In the genomic region with DNA sequence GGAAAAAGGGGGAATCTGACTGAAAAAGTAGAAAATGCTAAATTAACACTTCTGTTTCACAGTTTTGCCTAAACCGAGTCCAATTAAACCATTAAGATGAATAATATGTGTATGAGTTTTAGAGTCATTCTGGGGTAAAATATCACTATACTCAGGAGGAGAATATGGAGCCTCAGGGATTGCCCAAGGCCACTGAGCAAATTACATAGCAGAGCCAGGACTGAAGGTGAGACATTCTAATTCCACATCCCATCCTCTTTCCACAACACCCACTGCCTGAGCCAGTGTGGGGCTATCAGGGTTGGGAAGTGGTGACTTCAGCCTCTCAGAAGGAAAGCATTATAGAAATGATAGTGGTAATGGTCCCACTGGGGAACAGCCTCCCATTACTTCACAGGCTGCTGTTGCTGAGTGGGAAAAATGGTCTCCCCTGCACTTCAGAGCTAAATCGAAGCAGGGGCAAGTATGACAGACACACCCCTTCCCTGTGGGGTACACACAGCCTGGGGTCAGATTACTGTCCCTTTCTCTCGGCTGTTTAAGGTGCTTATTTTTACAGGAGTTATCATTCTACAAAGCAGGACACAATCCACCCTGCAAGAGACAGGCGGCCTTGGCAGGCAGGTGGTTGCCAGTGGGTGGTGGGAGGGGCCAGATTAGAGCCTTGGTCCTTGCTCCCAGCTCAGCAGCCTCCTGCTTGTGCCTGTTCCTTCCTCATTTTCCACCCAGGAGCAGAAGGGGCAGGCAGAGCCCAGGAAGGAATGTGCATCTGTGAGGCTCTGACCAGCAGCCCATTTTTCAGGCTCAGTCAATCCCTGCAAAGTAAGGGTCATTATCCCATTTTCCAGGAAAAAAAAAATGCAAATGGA, we compare ENCODE assay signal across 14 cellular contexts. TPM values are rescaled to one million over a fixed set of nuclear protein-coding genes. Genes with fewer than 3 reads are reported as not detected.
A peak's percentile ranks its signal among the peaks of the same experiment; 100 is the strongest.
DNase-seq lines count a peak whose midpoint lies in the region; TF ChIP-seq lines count a peak whose summit lies in the region.
"Had no signal": no experiment of that assay in that cellular context is flagged by ENCODE, and none has a peak within 500 bp of the region (broad histone marks: within the 10 kb centered on the region; RNA-seq: fewer than 3 reads in every experiment).

No MANE protein-coding gene starts in this region.

- TF ChIP-seq CTCF in sigmoid colon (IDR thresholded peaks at IDR 0.05) (no peak), right atrium auricular region (IDR thresholded peaks at IDR 0.05) (no peak)

- H3K27me3 ChIP-seq in Karpas-422 (ENCODE audit: low read length), result no peaks in the 10 kb centered on the region
- H3K27me3 ChIP-seq in sigmoid colon, result no peaks in the 10 kb centered on the region
- H3K27me3 ChIP-seq in right atrium auricular region, result no peaks in the 10 kb centered on the region
- H3K27me3 ChIP-seq: ovary had no signal

- H3K4me2 ChIP-seq in Karpas-422 (ENCODE audit: low read depth, low read length, poor library complexity, severe bottlenecking), result peak overlapping the region; percentile 59

- H3K9ac ChIP-seq in Karpas-422 (ENCODE audit: low read length), result no peak overlapping the region

- intact Hi-C loops in sigmoid colon (cut with DNase I), result no loop called here

- H3K27ac ChIP-seq in Karpas-422 (ENCODE audit: low read length), result no peak overlapping the region
- no peak overlapping the region for H3K27ac ChIP-seq in sigmoid colon
- H3K27ac ChIP-seq in right atrium auricular region, result no peak overlapping the region
- H3K27ac ChIP-seq: HL-60, ovary had no signal

- H3K4me3 ChIP-seq in Karpas-422 (ENCODE audit: low read length), result no peak overlapping the region
- no peak overlapping the region for H3K4me3 ChIP-seq in sigmoid colon
- no peak overlapping the region for H3K4me3 ChIP-seq in right atrium auricular region
- H3K4me3 ChIP-seq: ovary had no signal

- H3K9me3 ChIP-seq in Karpas-422 (ENCODE audit: low read length) (no peaks in the 10 kb centered on the region), sigmoid colon (no peaks in the 10 kb centered on the region), right atrium auricular region (no peaks in the 10 kb centered on the region)
- H3K9me3 ChIP-seq: ovary had no signal

- H4K20me1 ChIP-seq in Karpas-422 (ENCODE audit: insufficient read depth, low read depth, low read length), result no peaks in the 10 kb centered on the region

- H3K79me2 ChIP-seq in Karpas-422 (ENCODE audit: low read length), result no peaks in the 10 kb centered on the region

- no peaks in the 10 kb centered on the region for H3K9me2 ChIP-seq in Karpas-422 (replicated peaks; ENCODE audit: insufficient read depth, low read length)

- no peak for TF ChIP-seq POLR2A in sigmoid colon (IDR thresholded peaks at IDR 0.05)

- 45 to 64% methylated on average over 4 of the region's 4 CpGs for WGBS in sigmoid colon, 2 donors

- peaks cover 79% of the 10 kb centered on the region for H3K4me1 ChIP-seq in Karpas-422 (ENCODE audit: low read length)
- peaks cover 0 to 21% (median 18%) of the 10 kb centered on the region in 4 donors for H3K4me1 ChIP-seq in sigmoid colon
- H3K4me1 ChIP-seq in right atrium auricular region, result peaks cover 0 to 11% of the 10 kb centered on the region in 2 donors

- no peak for TF ChIP-seq EP300 in sigmoid colon (IDR thresholded peaks at IDR 0.05)

- H2AFZ ChIP-seq in Karpas-422 (ENCODE audit: low read length), result no peak overlapping the region

- DNase-seq in NCI-H1694 treated with DMSO at 0.1 percent for 48 hours (lab: John Stamatoyannopoulos, UW), result peak; percentile 13
- no peak for DNase-seq in NCI-H1694 (lab: John Stamatoyannopoulos, UW)
- no peak for DNase-seq in Karpas-422
- peak; percentile 41 for DNase-seq in cerebellum (ENCODE audit: low spot score)
- peak; percentile 46 for DNase-seq in sigmoid colon
- DNase-seq in NCI-H1105 (lab: John Stamatoyannopoulos, UW), result no peak
- no peak for DNase-seq in right atrium auricular region (ENCODE audit: low spot score)
- DNase-seq in stimulated activated CD4-positive, alpha-beta T cell treated with anti-CD3 and anti-CD28 coated beads, Interleukin-4, amount 100 ng/mL, for 24 hours, result no peak
- DNase-seq: activated T-cell treated with anti-CD3 and anti-CD28 coated beads, Interleukin-2, amount 50 U/mL, for 48 hours; amniotic stem cell; ovary; stimulated activated CD4-positive, alpha-beta T cell treated with anti-CD3 and anti-CD28 coated beads, Interleukin-15, amount 100 ng/mL, for 24 hours; T-helper 1 cell had no signal

- H3K36me3 ChIP-seq in Karpas-422 (ENCODE audit: insufficient read depth, low read length) (no peaks in the 10 kb centered on the region), sigmoid colon (no peaks in the 10 kb centered on the region), right atrium auricular region (no peaks in the 10 kb centered on the region)
- H3K36me3 ChIP-seq: ovary had no signal

RNA-seq across cellular contexts. Expression of gene BCAR3, which starts 9.5 kb away (rescaled TPM):
- total RNA-seq in Karpas-422 (2014; rRNA removed; shearing (Covaris generic); ENCODE audit: low replicate concordance), result 9.9 and 12.6 TPM in 2 replicates
- total RNA-seq in cerebellum (8.5 TPM), sigmoid colon (10 to 100 TPM; 12.3 to 22.1 (median 18.2) TPM), right atrium auricular region (10 to 100 TPM; 12.7 to 19.3 TPM)
- polyA plus RNA-seq in sigmoid colon, result 10 to 100 TPM; 24.8 to 43.2 (median 39.5) TPM

Comparison
In these comparisons a context has a peak if more than half of its experiments do, and no peak if none do; other contexts are left out.
1. DNase-seq: peak in NCI-H1694 treated with DMSO at 0.1 percent for 48 hours (single experiment), cerebellum (single experiment) and sigmoid colon (single experiment); none in NCI-H1694 (single experiment), Karpas-422 (single experiment), NCI-H1105 (single experiment), right atrium auricular region (single experiment) and stimulated activated CD4-positive, alpha-beta T cell treated with anti-CD3 and anti-CD28 coated beads, Interleukin-4, amount 100 ng/mL, for 24 hours (single experiment).